Comparison of ENCODE assay signal across 18 cellular contexts in the genomic region with DNA sequence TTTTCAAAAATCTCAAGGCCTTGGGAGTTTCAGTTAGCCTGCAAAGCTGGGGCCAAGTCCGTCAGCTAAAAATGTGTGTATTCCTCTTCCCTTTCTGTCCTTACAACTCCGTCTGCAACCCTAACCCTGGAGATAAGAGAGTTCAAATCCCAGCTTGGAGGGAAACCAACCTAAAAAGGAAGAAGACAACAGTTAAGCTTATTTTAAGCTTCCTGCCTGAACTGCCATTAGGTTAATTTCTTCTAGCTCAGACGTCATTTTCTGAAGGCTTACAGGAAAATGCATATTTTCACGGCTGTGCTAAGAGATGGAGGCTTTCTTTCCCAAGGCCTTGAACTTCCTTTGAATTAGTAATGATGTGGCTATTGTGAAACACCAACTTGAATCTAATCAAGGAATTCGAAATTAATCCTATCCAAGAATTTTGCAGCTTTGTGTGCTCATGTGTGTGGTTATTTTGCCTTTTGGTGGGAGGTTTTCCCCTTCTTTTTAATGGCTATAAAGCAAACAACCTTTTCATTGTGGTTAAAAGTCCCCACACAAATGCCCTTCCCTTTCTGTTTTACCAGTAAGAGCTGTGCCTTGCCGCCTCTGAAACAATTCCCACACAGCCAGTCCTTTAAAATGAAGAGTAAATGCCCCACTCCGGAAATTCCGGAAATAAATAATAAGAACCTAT.
A peak's percentile ranks its signal among the peaks of the same experiment; 100 is the strongest.
DNase-seq lines count a peak whose midpoint lies in the region; ATAC-seq, FAIRE-seq and TF ChIP-seq lines count a peak whose summit lies in the region.
"Had no signal": no experiment of that assay in that cellular context is flagged by ENCODE, and none has a peak within 500 bp of the region (broad histone marks: within the 10 kb centered on the region; RNA-seq: fewer than 3 reads in every experiment).

No MANE protein-coding gene starts in this region.

- peak overlapping the region; percentile 47 to 64 for H3K27ac ChIP-seq in liver (ENCODE audit: low read depth in 1 of 2, low read length in 2 of 2)
- no peak overlapping the region for H3K27ac ChIP-seq in HepG2 (ENCODE audit: extremely low read length, insufficient read depth, low read length)
- peak overlapping the region; percentile 51 to 77 (median 56) for H3K27ac ChIP-seq in right lobe of liver
- no peak overlapping the region for H3K27ac ChIP-seq in kidney (ENCODE audit: low read depth in 2 of 2, low read length in 2 of 2)
- H3K27ac ChIP-seq: gastroesophageal sphincter, parathyroid adenoma had no signal

- no peak overlapping the region for H3K4me2 ChIP-seq in HepG2 (ENCODE audit: low read depth, low read length)
- H3K4me2 ChIP-seq: SK-N-SH had no signal

- CTCF ChIA-PET in HepG2 (lab: Yijun Ruan, JAX; ENCODE audit: low intra/inter-chr PET ratio, low total read pairs) (no interaction called here), GM10248 (lab: Yijun Ruan, JAX) (interaction anchor here (0.9 to 3.0 kb wide), 10 partner anchors 8 to 119 kb away, joined by 3 to 9 read pairs (median 4); no protein-coding TSS in a partner anchor)

- 71% methylated on average over 8 of the region's 8 CpGs for WGBS in liver
- 86% methylated on average over 8 of the region's 8 CpGs for WGBS in HepG2 (ENCODE audit: low lambda C conversion rate)
- 45% methylated on average over 8 of the region's 8 CpGs for WGBS in right lobe of liver (ENCODE audit: insufficient coverage, low coverage, low lambda C conversion rate, missing lambda C conversion rate)

- TF ChIP-seq RAD21 in liver (IDR thresholded peaks at IDR 0.05) = peak; percentile 30 to 41
- no peak for TF ChIP-seq RAD21 in HepG2 (CRISPR knock-in tag; IDR thresholded peaks at IDR 0.05)

- TF ChIP-seq EP300 in HepG2 (IDR thresholded peaks at IDR 0.05; ENCODE audit: low read depth in 2 of 2, low read length in 2 of 2) (no peak), HepG2 (CRISPR knock-in tag; IDR thresholded peaks at IDR 0.05; ENCODE audit: borderline replicate concordance) (no peak)

- DNase-seq in HepG2 (ENCODE audit: low spot score) = no peak
- peak; percentile 54 for DNase-seq in bronchial epithelial cell (ENCODE audit: low read depth)
- DNase-seq in right lobe of liver = no peak
- no peak for DNase-seq in kidney
- DNase-seq in erythroblast (lab: John Stamatoyannopoulos, UW) = no peak
- DNase-seq in SK-N-DZ (ENCODE audit: low spot score) = no peak
- no peak for DNase-seq in GM10248 (ENCODE audit: extremely low spot score)
- DNase-seq: 8988T; activated CD8-positive, alpha-beta T cell treated with anti-CD3 and anti-CD28 coated beads for 36 hours; CD4-positive, alpha-beta memory T cell; NCI-H1694 treated with DMSO at 0.1 percent for 48 hours; NCI-H446 treated with DMSO at 0.1 percent for 48 hours had no signal

- H3K27me3 ChIP-seq in liver (ENCODE audit: control insufficient read depth in 4 of 4, insufficient read depth in 4 of 4, low read length in 3 of 4) = no peaks in the 10 kb centered on the region
- no peaks in the 10 kb centered on the region for H3K27me3 ChIP-seq in HepG2 (ENCODE audit: control insufficient read depth in 1 of 2, insufficient read depth in 2 of 2, low read length in 2 of 2)
- no peaks in the 10 kb centered on the region for H3K27me3 ChIP-seq in bronchial epithelial cell (ENCODE audit: control insufficient read depth, insufficient read depth, low read length)
- H3K27me3 ChIP-seq in right lobe of liver = no peaks in the 10 kb centered on the region
- H3K27me3 ChIP-seq: gastroesophageal sphincter had no signal

- TF ChIP-seq POLR2A in HepG2 (IDR thresholded peaks at IDR 0.05; ENCODE audit: insufficient read depth in 1 of 2, low read depth in 2 of 2, low read length in 2 of 2) (no peak), right lobe of liver (IDR thresholded peaks at IDR 0.05) (no peak), erythroblast (IDR thresholded peaks at IDR 0.05; ENCODE audit: low read length) (no peak)

- H3K79me2 ChIP-seq in HepG2 (ENCODE audit: insufficient read depth, low read length) = no peaks in the 10 kb centered on the region
- H3K79me2 ChIP-seq: parathyroid adenoma had no signal

- FAIRE-seq in HepG2 (lab: Jason Lieb, UNC) (no peak), bronchial epithelial cell (lab: Jason Lieb, UNC) (no peak), kidney (lab: Jason Lieb, UNC) (no peak)
- FAIRE-seq: GM12891, islet of Langerhans had no signal

- H3K4me3 ChIP-seq in liver (ENCODE audit: low read depth in 1 of 3, low read length in 3 of 3) (no peak overlapping the region), HepG2 (replicated peaks in 1 of 3; ENCODE audit: insufficient read depth in 1 of 3, low read depth in 2 of 3, low read length in 3 of 3) (no peak overlapping the region), bronchial epithelial cell (ENCODE audit: low read depth, low read length) (no peak overlapping the region), right lobe of liver (no peak overlapping the region), kidney (ENCODE audit: low read length in 2 of 2) (no peak overlapping the region)
- H3K4me3 ChIP-seq: gastroesophageal sphincter had no signal

- intact Hi-C loops in HepG2 (cut with micrococcal nuclease; ENCODE audit: unreplicated experiment) (no loop called here), right lobe of liver (cut with DNase I) (no loop called here), kidney (cut with DNase I) (no loop called here)

- H3K36me3 ChIP-seq in liver (ENCODE audit: control insufficient read depth in 4 of 4, insufficient read depth in 3 of 4, low read depth in 1 of 4, low read length in 3 of 4) = peaks cover 0 to 6% (median 1%) of the 10 kb centered on the region in 4 donors
- H3K36me3 ChIP-seq in HepG2 (replicated peaks in 1 of 2; ENCODE audit: control insufficient read depth in 1 of 2, insufficient read depth in 2 of 2, low read length in 2 of 2) = no peaks in the 10 kb centered on the region
- no peaks in the 10 kb centered on the region for H3K36me3 ChIP-seq in bronchial epithelial cell (ENCODE audit: control insufficient read depth, insufficient read depth, low read length)
- no peaks in the 10 kb centered on the region for H3K36me3 ChIP-seq in right lobe of liver
- no peaks in the 10 kb centered on the region for H3K36me3 ChIP-seq in kidney (ENCODE audit: control insufficient read depth in 1 of 2, insufficient read depth in 2 of 2, low read length in 2 of 2)
- H3K36me3 ChIP-seq: gastroesophageal sphincter had no signal

- no peaks in the 10 kb centered on the region for H3K9me3 ChIP-seq in liver (ENCODE audit: control insufficient read depth in 4 of 4, low read length in 3 of 4)
- H3K9me3 ChIP-seq in HepG2 (ENCODE audit: low read length) = no peaks in the 10 kb centered on the region
- H3K9me3 ChIP-seq in right lobe of liver = no peaks in the 10 kb centered on the region
- no peaks in the 10 kb centered on the region for H3K9me3 ChIP-seq in kidney (ENCODE audit: control insufficient read depth in 1 of 2, low read length in 2 of 2)
- H3K9me3 ChIP-seq: gastroesophageal sphincter, SK-N-SH had no signal

- TF ChIP-seq CTCF in liver (IDR thresholded peaks at IDR 0.05; ENCODE audit: low read depth, low read length, missing input control) (no peak), HepG2 (CRISPR knock-in tag; IDR thresholded peaks at IDR 0.05) (no peak), bronchial epithelial cell (IDR thresholded peaks at IDR 0.05; ENCODE audit: insufficient read depth, low read length, severe bottlenecking) (no peak), right lobe of liver (IDR thresholded peaks at IDR 0.05) (no peak), kidney (IDR thresholded peaks at IDR 0.05; ENCODE audit: borderline replicate concordance, extremely low read depth, insufficient read depth) (no peak), GM10248 (IDR thresholded peaks at IDR 0.05; ENCODE audit: control extremely low read depth, extremely low read depth, low read depth, missing control alignments) (no peak)

- ATAC-seq in HepG2 = no peak
- peak; percentile 54 to 73 (median 64) for ATAC-seq in right lobe of liver
- ATAC-seq: activated CD8-positive, alpha-beta T cell treated with anti-CD3 and anti-CD28 coated beads for 36 hours; gastroesophageal sphincter had no signal

- H4K20me1 ChIP-seq in HepG2 (ENCODE audit: insufficient read depth, low read length) = no peaks in the 10 kb centered on the region

- POLR2A ChIA-PET in HepG2 (lab: Yijun Ruan, JAX) = no interaction called here
- POLR2A ChIA-PET in GM10248 (lab: Yijun Ruan, JAX) = no interaction called here

- BruUV-seq in HepG2 (replicated peaks; lab: Mats Ljungman, UMichigan) = no TSS peak

- H3K9ac ChIP-seq in liver (ENCODE audit: low read depth in 1 of 2, low read length in 2 of 2) (no peak overlapping the region), HepG2 (ENCODE audit: insufficient read depth, low read depth, low read length) (no peak overlapping the region), kidney (ENCODE audit: low read length in 2 of 2) (no peak overlapping the region)
- H3K9ac ChIP-seq: parathyroid adenoma, SK-N-SH had no signal

- in situ Hi-C loops in HepG2 (cut with HindIII; ENCODE audit: extremely low pct_ligation_motif_present, low pct_unique_long_range_greater_than_20kb) = no loop called here

- H3K4me1 ChIP-seq in liver (ENCODE audit: control insufficient read depth in 4 of 4, insufficient read depth in 4 of 4, low read length in 3 of 4) (peaks cover 2 to 14% (median 13%) of the 10 kb centered on the region in 4 donors), HepG2 (ENCODE audit: insufficient read depth, low read length) (peaks cover 13% of the 10 kb centered on the region), right lobe of liver (peaks cover 0 to 10% (median 3%) of the 10 kb centered on the region in 4 donors), kidney (ENCODE audit: control insufficient read depth in 1 of 2, insufficient read depth in 1 of 2, low read depth in 1 of 2, low read length in 2 of 2) (no peaks in the 10 kb centered on the region)
- H3K4me1 ChIP-seq: gastroesophageal sphincter, parathyroid adenoma had no signal

- H2AFZ ChIP-seq in HepG2 (ENCODE audit: low read length) = no peak overlapping the region
- H2AFZ ChIP-seq: parathyroid adenoma had no signal

TF ChIP-seq in liver, 16 proteins besides CTCF, POLR2A, EP300 and RAD21 (continues in another document):
- no peak for TF ChIP-seq JUND (IDR thresholded peaks at IDR 0.05)

TF ChIP-seq in HepG2, 621 proteins besides CTCF, POLR2A, EP300 and RAD21 (continues in another document):
- TF ChIP-seq ZBTB43 (CRISPR knock-in tag; conservative IDR thresholded peaks at IDR 0.05) = no peak

Comparison
In these comparisons a context has a peak if more than half of its experiments do, and no peak if none do; other contexts are left out.
1. H3K27ac ChIP-seq: peak in liver (2 of 2) and right lobe of liver (3 of 3); none in HepG2 (single experiment) and kidney (0 of 2).